In the genomic region with DNA sequence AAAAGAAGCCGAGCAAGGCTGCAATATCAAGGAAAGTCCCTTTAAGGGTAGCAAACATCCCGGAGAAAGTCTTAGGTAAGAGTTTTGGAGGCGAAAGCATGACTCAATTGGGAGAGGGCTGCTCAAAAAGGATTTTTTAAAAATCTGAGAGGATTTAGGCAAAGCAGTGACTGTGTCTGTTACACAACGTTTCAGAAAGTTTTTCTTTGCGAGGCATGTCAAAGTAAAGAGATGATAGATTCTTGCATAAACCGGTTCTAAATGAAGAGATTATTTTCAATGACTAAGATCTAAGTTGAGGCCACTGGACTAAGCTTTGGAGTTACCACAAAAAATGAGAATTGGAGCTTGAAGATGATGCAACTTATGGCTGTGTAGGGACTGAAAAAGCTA, we compare ENCODE assay signal across 1 cellular context.
TF ChIP-seq lines count a peak whose summit lies in the region.

No MANE protein-coding gene starts in this region.

TF ChIP-seq in HepG2, 621 proteins besides CTCF, POLR2A, EP300 and RAD21:
- TF ChIP-seq NPAS2 (CRISPR knock-in tag; IDR thresholded peaks at IDR 0.05; ENCODE audit: borderline replicate concordance) (no peak), ZNF317 (CRISPR knock-in tag; IDR thresholded peaks at IDR 0.05) (no peak), ZNF296 (CRISPR knock-in tag; conservative IDR thresholded peaks at IDR 0.05) (no peak), ZSCAN9 (CRISPR knock-in tag; IDR thresholded peaks at IDR 0.05; ENCODE audit: borderline replicate concordance) (no peak), BRF2 (CRISPR knock-in tag; IDR thresholded peaks at IDR 0.05) (no peak), SP5 (CRISPR knock-in tag; IDR thresholded peaks at IDR 0.05; ENCODE audit: borderline replicate concordance, low read depth) (no peak), TRIM24 (CRISPR knock-in tag; IDR thresholded peaks at IDR 0.05) (no peak), MAX (IDR thresholded peaks at IDR 0.05) (no peak), PBX2 (CRISPR knock-in tag; IDR thresholded peaks at IDR 0.05) (no peak)
